Comparison of ENCODE assay signal across 2 cellular contexts in the genomic region with DNA sequence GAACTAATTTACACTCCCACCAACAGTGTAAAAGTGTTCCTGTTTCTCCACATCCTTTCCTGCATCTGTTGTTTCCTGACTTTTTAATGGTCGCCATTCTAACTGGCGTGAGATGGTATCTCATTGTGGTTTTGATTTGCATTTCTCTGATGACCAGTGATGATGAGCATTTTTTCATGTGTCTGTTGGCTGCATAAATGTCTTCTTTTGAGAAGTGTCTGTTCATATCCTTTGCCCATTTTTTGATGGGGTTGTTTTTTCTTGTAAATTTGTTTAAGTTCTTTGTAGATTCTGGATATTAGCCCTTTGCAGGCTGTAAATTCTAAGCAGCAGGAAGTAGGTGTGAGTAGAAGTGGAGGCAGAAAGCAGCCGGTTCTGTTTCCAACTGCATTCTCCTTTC. TPM values are rescaled to one million over a fixed set of nuclear protein-coding genes. Genes with fewer than 3 reads are reported as not detected.
"Had no signal": no experiment of that assay in that cellular context is flagged by ENCODE, and none has a peak within 500 bp of the region (broad histone marks: within the 10 kb centered on the region; RNA-seq: fewer than 3 reads in every experiment).

No MANE protein-coding gene starts in this region.

RNA-seq across cellular contexts. Expression of gene WNT9B, which starts 10.8 kb away (rescaled TPM):
- total RNA-seq: G401, GM12878 had no signal
- polyA plus RNA-seq: GM12878 had no signal

RNA-seq across cellular contexts. Expression of gene WNT3, which starts 22.1 kb away (rescaled TPM):
- total RNA-seq: G401, GM12878 had no signal
